ENCODE assay signal across 8 cellular contexts in genomic region chr14:105420141-105420975, GRCh38. TPM values are rescaled to one million over a fixed set of nuclear protein-coding genes. Genes with fewer than 3 reads are reported as not detected.
A peak's percentile ranks its signal among the peaks of the same experiment; 100 is the strongest.
DNase-seq lines count a peak whose midpoint lies in the region; ATAC-seq and TF ChIP-seq lines count a peak whose summit lies in the region.

No MANE protein-coding gene starts in this region.

- H3K27me3 Mint-ChIP-seq in endothelial cell (ENCODE audit: unreplicated experiment): peaks cover 14% of the 10 kb centered on the region

- H3K36me3 ChIP-seq in OCI-LY7 (ENCODE audit: insufficient read depth, low read length) (peaks cover 39% of the 10 kb centered on the region), neutrophil (no peaks in the 10 kb centered on the region)

- peak overlapping the region; percentile 95 for H3K4me3 Mint-ChIP-seq in endothelial cell (ENCODE audit: unreplicated experiment)

- H3K4me3 ChIP-seq in OCI-LY7 (ENCODE audit: low read depth, low read length, poor library complexity, severe bottlenecking): peak overlapping the region; percentile 100
- H3K4me3 ChIP-seq in neutrophil (ENCODE audit: low read depth in 1 of 2, low read length in 1 of 2): peak overlapping the region; percentile 23 to 30

- H3K27ac Mint-ChIP-seq in endothelial cell (ENCODE audit: unreplicated experiment): peak overlapping the region; percentile 61

- H3K4me1 ChIP-seq in OCI-LY7 (ENCODE audit: insufficient read depth, low read length, poor library complexity, severe bottlenecking): peaks cover 28% of the 10 kb centered on the region
- H3K4me1 ChIP-seq in neutrophil (ENCODE audit: control insufficient read depth in 1 of 2, insufficient read depth in 1 of 2, low read depth in 1 of 2, low read length in 1 of 2): peaks cover 8 to 23% of the 10 kb centered on the region in 2 experiments

- intact Hi-C loops in OCI-LY7 (cut with micrococcal nuclease; ENCODE audit: unreplicated experiment): no loop called here

- no peak for TF ChIP-seq CTCF in OCI-LY7 (conservative IDR thresholded peaks at IDR 0.05; ENCODE audit: low read length)
- no peak for TF ChIP-seq CTCF in endothelial cell (IDR thresholded peaks at IDR 0.05; ENCODE audit: unreplicated experiment)
- TF ChIP-seq CTCF in neutrophil (IDR thresholded peaks at IDR 0.05): no peak

- H3K79me2 ChIP-seq in OCI-LY7 (ENCODE audit: insufficient read depth, low read depth, low read length): peaks cover 44% of the 10 kb centered on the region

- POLR2A ChIA-PET in OCI-LY7 (lab: Charles Lee): interaction anchor here (0.6 kb wide), 1 partner anchor 18 kb away, joined by 6 read pairs; no protein-coding TSS in a partner anchor

- no peak overlapping the region for H2AFZ ChIP-seq in OCI-LY7 (ENCODE audit: low read length)

- BruUV-seq in OCI-LY7 (replicated peaks; lab: Mats Ljungman, UMichigan): no TSS peak

- peaks cover 9% of the 10 kb centered on the region for H3K4me1 Mint-ChIP-seq in endothelial cell (ENCODE audit: unreplicated experiment)

- H4K20me1 ChIP-seq in OCI-LY7 (ENCODE audit: insufficient read depth, low read length): 0 out of 2 replicates have a peak, but pooled peaks cover 5% of the 10 kb centered on the region

- no peaks in the 10 kb centered on the region for H3K9me3 Mint-ChIP-seq in endothelial cell (ENCODE audit: unreplicated experiment)

- peaks cover 38% of the 10 kb centered on the region for H3K27me3 ChIP-seq in neutrophil

- no peaks in the 10 kb centered on the region for H3K9me3 ChIP-seq in OCI-LY7 (ENCODE audit: low read length)
- no peaks in the 10 kb centered on the region for H3K9me3 ChIP-seq in neutrophil

- CTCF ChIA-PET in OCI-LY7 (lab: Charles Lee; ENCODE audit: unreplicated experiment): interaction anchor here (0.6 kb wide), 1 partner anchor 60 kb away, joined by 3 read pairs; no protein-coding TSS in a partner anchor

- H3K27ac ChIP-seq in OCI-LY7 (ENCODE audit: low read depth, low read length, poor library complexity, severe bottlenecking) (peak overlapping the region; percentile 54), neutrophil (no peak overlapping the region)

- H3K9me2 ChIP-seq in OCI-LY7 (ENCODE audit: insufficient read depth, low read length): no peaks in the 10 kb centered on the region

- peak; percentile 45 for DNase-seq in GM03348 (ENCODE audit: low spot score)
- DNase-seq in OCI-LY7 (ENCODE audit: low spot score): peak; percentile 19
- no peak for DNase-seq in endothelial cell (ENCODE audit: low spot score)
- DNase-seq in A172 (ENCODE audit: low spot score): no peak
- no peak for DNase-seq in OCI-M1 (lab: John Stamatoyannopoulos, UW)

- ATAC-seq in HG02610 (IDR thresholded peaks at IDR 0.05; ENCODE audit: unreplicated experiment) (no peak), GM19035 (IDR thresholded peaks at IDR 0.05; ENCODE audit: unreplicated experiment) (no peak)

- no peaks in the 10 kb centered on the region for H3K36me3 Mint-ChIP-seq in endothelial cell (ENCODE audit: low read depth, unreplicated experiment)

- H3K4me2 ChIP-seq in OCI-LY7 (ENCODE audit: low read length): peak overlapping the region; percentile 91

RNA-seq across cellular contexts. Expression of gene MTA1, which starts 0.7 kb away (rescaled TPM):
- 92.3 and 103 TPM in 2 replicates for total RNA-seq in OCI-LY7 (2014; rRNA removed; shearing (Covaris generic))
- 217 and 220 TPM in 2 replicates for total RNA-seq in OCI-LY7 (2022)
- 150 TPM for total RNA-seq in endothelial cell (ENCODE audit: unreplicated experiment)
- total RNA-seq in A172 (2014; rRNA removed; shearing (Covaris generic)): 15.4 and 27.2 TPM in 2 replicates

RNA-seq across cellular contexts. Expression of gene TEX22, which starts 22.0 kb away (rescaled TPM):
- 1.3 and 2.3 TPM in 2 replicates for total RNA-seq in OCI-LY7 (2014; rRNA removed; shearing (Covaris generic))
- total RNA-seq in OCI-LY7 (2022) (9.2 and 12.2 TPM in 2 replicates), endothelial cell (ENCODE audit: unreplicated experiment) (1.1 TPM)
- 0.17 TPM in 1 of 2 replicates, not detected in the other for total RNA-seq in A172 (2014; rRNA removed; shearing (Covaris generic))

RNA-seq across cellular contexts. Expression of gene CRIP2, which starts 54.3 kb away (rescaled TPM):
- total RNA-seq in OCI-LY7 (2014; rRNA removed; shearing (Covaris generic)): not detected in 2 replicates
- total RNA-seq in OCI-LY7 (2022): not detected in 2 replicates
- total RNA-seq in endothelial cell (ENCODE audit: unreplicated experiment): 67.4 TPM
- 195 and 204 TPM in 2 replicates for total RNA-seq in A172 (2014; rRNA removed; shearing (Covaris generic))

Comparison
In these comparisons a context has a peak if more than half of its experiments do, and no peak if none do; other contexts are left out.
1. DNase-seq: peak in GM03348 (single experiment) and OCI-LY7 (single experiment); none in endothelial cell (single experiment), A172 (single experiment) and OCI-M1 (single experiment).
2. RNA of gene CRIP2, which starts 54.3 kb away (total RNA-seq): 195 to 204 TPM in A172 and 67.4 TPM in endothelial cell (single experiment); not detected in OCI-LY7; every median in the first group is over 10 times any median in the second.